ENCODE assay signal across 16 cellular contexts in the genomic region with DNA sequence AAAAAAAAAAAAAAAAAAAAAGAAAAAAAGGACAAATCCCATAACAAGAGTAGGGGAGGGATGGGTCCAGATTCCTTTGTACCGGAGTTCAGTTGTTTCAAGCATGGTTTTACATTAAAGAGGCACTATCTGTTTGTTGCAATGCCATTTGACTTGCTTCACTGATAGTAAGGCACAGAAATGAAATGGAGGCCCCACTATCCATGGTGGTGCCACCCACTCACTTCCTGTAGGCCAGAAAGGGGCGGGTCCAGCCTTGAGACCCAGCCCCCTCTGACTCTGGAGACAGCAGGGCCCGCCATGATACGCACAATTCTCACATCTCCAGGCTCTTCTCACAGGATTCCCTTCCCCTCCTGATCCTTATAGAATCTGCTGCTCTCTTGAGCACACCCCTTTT.
A peak's percentile ranks its signal among the peaks of the same experiment; 100 is the strongest.
DNase-seq lines count a peak whose midpoint lies in the region; ATAC-seq and TF ChIP-seq lines count a peak whose summit lies in the region.
"Had no signal": no experiment of that assay in that cellular context is flagged by ENCODE, and none has a peak within 500 bp of the region (broad histone marks: within the 10 kb centered on the region; RNA-seq: fewer than 3 reads in every experiment).

No MANE protein-coding gene starts in this region.

- no peaks in the 10 kb centered on the region for H3K27me3 ChIP-seq in GM23338 (ENCODE audit: insufficient read depth)
- H3K27me3 ChIP-seq: colonic mucosa, suprapubic skin had no signal

- no peak overlapping the region for H3K4me2 ChIP-seq in GM23338

- H3K27ac ChIP-seq in GM23338 (ENCODE audit: low read depth) = no peak overlapping the region
- H3K27ac ChIP-seq: colonic mucosa, epithelial cell of prostate, suprapubic skin had no signal

- H2AFZ ChIP-seq in GM23338 = no peak overlapping the region

- H3K4me3 ChIP-seq in GM23338 = no peak overlapping the region
- H3K4me3 ChIP-seq: colonic mucosa, suprapubic skin had no signal

- no peak overlapping the region for H3K4me3 Mint-ChIP-seq in activated T-cell treated with anti-CD3 and anti-CD28 coated beads, Interleukin-2, amount 50 U/mL, for 24 hours
- H3K4me3 Mint-ChIP-seq in GM23338 (no peak overlapping the region), osteocyte (ENCODE audit: unreplicated experiment) (no peak overlapping the region)
- H3K4me3 Mint-ChIP-seq in activated naive CD8-positive, alpha-beta T cell treated with anti-CD3 and anti-CD28 coated beads for 36 hours = no peak overlapping the region
- H3K4me3 Mint-ChIP-seq: memory B cell had no signal

- peaks cover 71% of the 10 kb centered on the region for H3K36me3 Mint-ChIP-seq in activated T-cell treated with anti-CD3 and anti-CD28 coated beads, Interleukin-2, amount 50 U/mL, for 24 hours (ENCODE audit: low read depth)
- peaks cover 14% of the 10 kb centered on the region for H3K36me3 Mint-ChIP-seq in GM23338 (ENCODE audit: low read depth)
- H3K36me3 Mint-ChIP-seq in activated naive CD8-positive, alpha-beta T cell treated with anti-CD3 and anti-CD28 coated beads for 36 hours = peaks cover 36% of the 10 kb centered on the region
- peaks cover 63% of the 10 kb centered on the region for H3K36me3 Mint-ChIP-seq in osteocyte (ENCODE audit: unreplicated experiment)

- TF ChIP-seq CTCF in GM23338 (conservative IDR thresholded peaks at IDR 0.05; ENCODE audit: low read depth in 2 of 2) (no peak), osteocyte (IDR thresholded peaks at IDR 0.05) (no peak)

- peaks cover 3% of the 10 kb centered on the region; the same call in 1 of the 2 replicates for H3K4me1 ChIP-seq in GM23338 (ENCODE audit: insufficient read depth)
- H3K4me1 ChIP-seq: colonic mucosa, suprapubic skin had no signal

- no peaks in the 10 kb centered on the region for H3K36me3 ChIP-seq in GM23338 (ENCODE audit: insufficient read depth)
- H3K36me3 ChIP-seq: colonic mucosa had no signal

- DNase-seq in activated T-cell treated with anti-CD3 and anti-CD28 coated beads, Interleukin-2, amount 50 U/mL, for 24 hours = no peak
- DNase-seq in activated T-cell treated with anti-CD3 and anti-CD28 coated beads, Interleukin-2, amount 50 U/mL, for 48 hours = no peak
- DNase-seq in GM23338 (ENCODE audit: low spot score) (peak; percentile 17), osteocyte (ENCODE audit: extremely low spot score, unreplicated experiment) (no peak), T1000 (lab: John Stamatoyannopoulos, UW) (no peak), GDM1 (lab: John Stamatoyannopoulos, UW) (no peak), amniotic stem cell (lab: John Stamatoyannopoulos, UW) (no peak)
- DNase-seq in activated naive CD8-positive, alpha-beta T cell treated with anti-CD3 and anti-CD28 coated beads for 36 hours = peak; percentile 48
- DNase-seq: activated effector memory CD4-positive, alpha-beta T cell treated with Interleukin-2 at 50 U/mL for 16 hours; aorta; colonic mucosa; NCI-H187 treated with DMSO at 0.1 percent for 48 hours; right cardiac atrium had no signal

- H3K27me3 Mint-ChIP-seq in activated T-cell treated with anti-CD3 and anti-CD28 coated beads, Interleukin-2, amount 50 U/mL, for 24 hours = no peaks in the 10 kb centered on the region
- H3K27me3 Mint-ChIP-seq in GM23338 (ENCODE audit: insufficient read depth, low read depth, poor library complexity) (peaks cover 5% of the 10 kb centered on the region), osteocyte (ENCODE audit: unreplicated experiment) (no peaks in the 10 kb centered on the region)
- H3K27me3 Mint-ChIP-seq in activated naive CD8-positive, alpha-beta T cell treated with anti-CD3 and anti-CD28 coated beads for 36 hours = no peaks in the 10 kb centered on the region
- H3K27me3 Mint-ChIP-seq: memory B cell had no signal

- ATAC-seq in GM23338 = no peak; the same call in 2 of the 3 replicates

- H3K9me3 Mint-ChIP-seq in activated T-cell treated with anti-CD3 and anti-CD28 coated beads, Interleukin-2, amount 50 U/mL, for 24 hours = no peaks in the 10 kb centered on the region
- no peaks in the 10 kb centered on the region; the same call in 2 of the 3 replicates for H3K9me3 Mint-ChIP-seq in GM23338
- no peaks in the 10 kb centered on the region for H3K9me3 Mint-ChIP-seq in activated naive CD8-positive, alpha-beta T cell treated with anti-CD3 and anti-CD28 coated beads for 36 hours
- no peaks in the 10 kb centered on the region for H3K9me3 Mint-ChIP-seq in osteocyte (ENCODE audit: unreplicated experiment)
- H3K9me3 Mint-ChIP-seq: memory B cell had no signal

- H3F3A ChIP-seq in GM23338 (replicated peaks; ENCODE audit: low read depth) = no peaks in the 10 kb centered on the region

- H3K27ac Mint-ChIP-seq in activated T-cell treated with anti-CD3 and anti-CD28 coated beads, Interleukin-2, amount 50 U/mL, for 24 hours = peak overlapping the region; percentile 48
- H3K27ac Mint-ChIP-seq in GM23338 = peak overlapping the region; percentile 41; the same call in 1 of the 2 replicates
- H3K27ac Mint-ChIP-seq in activated naive CD8-positive, alpha-beta T cell treated with anti-CD3 and anti-CD28 coated beads for 36 hours = peak overlapping the region; percentile 27
- H3K27ac Mint-ChIP-seq in osteocyte (ENCODE audit: unreplicated experiment) = peak overlapping the region; percentile 27
- H3K27ac Mint-ChIP-seq: memory B cell had no signal

- H3K79me2 ChIP-seq in GM23338 (replicated peaks; ENCODE audit: insufficient read depth) = no peaks in the 10 kb centered on the region

- H4K20me1 ChIP-seq in GM23338 (replicated peaks; ENCODE audit: insufficient read depth) = no peaks in the 10 kb centered on the region

- no peaks in the 10 kb centered on the region for H3K9me2 ChIP-seq in GM23338 (ENCODE audit: insufficient read depth)

- peaks cover 48% of the 10 kb centered on the region for H3K4me1 Mint-ChIP-seq in activated T-cell treated with anti-CD3 and anti-CD28 coated beads, Interleukin-2, amount 50 U/mL, for 24 hours (ENCODE audit: low read depth)
- H3K4me1 Mint-ChIP-seq in GM23338 (peaks cover 13% of the 10 kb centered on the region), osteocyte (ENCODE audit: unreplicated experiment) (peaks cover 3% of the 10 kb centered on the region)
- H3K4me1 Mint-ChIP-seq in activated naive CD8-positive, alpha-beta T cell treated with anti-CD3 and anti-CD28 coated beads for 36 hours = peaks cover 29% of the 10 kb centered on the region

TF ChIP-seq in GM23338, 12 proteins besides CTCF, POLR2A, EP300 and RAD21 (continues in another document):
- TF ChIP-seq EZH2 (IDR thresholded peaks at IDR 0.05; ENCODE audit: low read depth, unreplicated experiment) (no peak), ZNF331 (CRISPR knock-in tag; IDR thresholded peaks at IDR 0.05; ENCODE audit: low read depth) (no peak), STAT1 (IDR thresholded peaks at IDR 0.05; ENCODE audit: unreplicated experiment) (no peak), ZNF462 (CRISPR knock-in tag; IDR thresholded peaks at IDR 0.05) (no peak)

Comparison
In these comparisons a context has a peak if more than half of its experiments do, and no peak if none do; other contexts are left out.
1. DNase-seq: peak in GM23338 (single experiment) and activated naive CD8-positive, alpha-beta T cell treated with anti-CD3 and anti-CD28 coated beads for 36 hours (single experiment); none in activated T-cell treated with anti-CD3 and anti-CD28 coated beads, Interleukin-2, amount 50 U/mL, for 24 hours (single experiment), activated T-cell treated with anti-CD3 and anti-CD28 coated beads, Interleukin-2, amount 50 U/mL, for 48 hours (0 of 2), osteocyte (single experiment), T1000 (single experiment), GDM1 (single experiment) and amniotic stem cell (single experiment).
2. Peak in every context shown above with its lines, with median percentiles within 50 percentile points of each other: H3K27ac Mint-ChIP-seq.